1 cellular context compared by ENCODE assay signal in genomic region chr11:131928992-131929391, GRCh38.
TF ChIP-seq lines count a peak whose summit lies in the region.

No MANE protein-coding gene starts in this region.

TF ChIP-seq in GM23338, 12 proteins besides CTCF, POLR2A, EP300 and RAD21 (continued from another document):
- no peak for TF ChIP-seq ZNF462 (CRISPR knock-in tag; IDR thresholded peaks at IDR 0.05)
